Comparison of ENCODE assay signal across 8 cellular contexts in the genomic region with DNA sequence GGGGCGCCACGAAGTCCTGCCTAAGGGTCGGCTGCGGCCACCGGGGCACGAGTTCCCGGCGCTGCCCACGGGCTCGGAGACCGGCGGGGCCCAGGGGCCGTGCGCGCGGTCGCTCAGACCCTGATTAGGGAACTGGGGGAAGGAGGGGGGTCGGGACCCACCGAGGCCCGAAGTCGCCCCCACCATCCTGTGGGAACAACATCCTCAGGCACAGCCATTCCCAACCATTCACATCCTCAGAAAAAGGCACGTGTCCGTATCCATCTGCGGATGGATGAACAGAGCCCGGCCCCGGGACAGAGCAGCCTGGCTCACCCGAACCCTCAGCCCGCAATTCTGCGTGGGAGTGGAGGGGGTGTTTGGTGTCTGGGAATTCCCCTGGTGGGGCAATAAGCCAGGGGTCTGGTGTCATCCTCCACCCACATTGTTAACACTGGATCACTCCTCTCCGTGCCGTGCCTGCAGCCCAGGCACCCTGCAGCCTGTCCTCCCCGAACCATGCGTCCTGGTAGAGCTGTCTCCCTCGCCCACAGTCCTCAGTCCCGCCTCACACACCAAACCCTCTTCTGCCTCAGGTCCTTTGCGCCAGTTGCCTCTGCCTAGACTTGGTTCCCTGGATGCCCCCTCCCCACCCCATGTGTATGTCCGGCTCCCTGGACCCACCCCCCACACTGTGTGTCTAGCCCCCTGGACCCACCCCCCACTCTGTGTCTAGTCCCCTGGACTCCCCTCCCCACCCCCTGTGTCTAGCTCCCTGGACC. TPM values are rescaled to one million over a fixed set of nuclear protein-coding genes. Genes with fewer than 3 reads are reported as not detected.
DNase-seq lines count a peak whose midpoint lies in the region; ATAC-seq and TF ChIP-seq lines count a peak whose summit lies in the region.

No MANE protein-coding gene starts in this region.

- H3K4me1 Mint-ChIP-seq in activated naive CD8-positive, alpha-beta T cell treated with anti-CD3 and anti-CD28 coated beads for 36 hours, result peaks cover 31% of the 10 kb centered on the region

- peaks cover 3% of the 10 kb centered on the region for H3K36me3 Mint-ChIP-seq in activated naive CD8-positive, alpha-beta T cell treated with anti-CD3 and anti-CD28 coated beads for 36 hours

- peak overlapping the region; percentile 84 for H3K4me2 ChIP-seq in OCI-LY7 (ENCODE audit: low read length)

- H3K4me3 ChIP-seq in OCI-LY7 (ENCODE audit: low read depth, low read length, poor library complexity, severe bottlenecking), result peak overlapping the region; percentile 86

- CTCF ChIA-PET in OCI-LY7 (lab: Charles Lee; ENCODE audit: unreplicated experiment), result interaction anchor here (0.7 kb wide), 1 partner anchor 21 kb away, joined by 3 read pairs; no protein-coding TSS in a partner anchor

- no peaks in the 10 kb centered on the region for H3K27me3 Mint-ChIP-seq in activated naive CD8-positive, alpha-beta T cell treated with anti-CD3 and anti-CD28 coated beads for 36 hours

- no TSS peak for BruUV-seq in OCI-LY7 (replicated peaks; lab: Mats Ljungman, UMichigan)

- ATAC-seq in HG03135 (IDR thresholded peaks at IDR 0.05; ENCODE audit: unreplicated experiment), result peak; percentile 9
- ATAC-seq in omental fat pad (ENCODE audit: low FRiP score), result peak; percentile 73

- H3K27ac Mint-ChIP-seq in activated naive CD8-positive, alpha-beta T cell treated with anti-CD3 and anti-CD28 coated beads for 36 hours, result peak overlapping the region; percentile 89

- peak overlapping the region; percentile 86 for H3K4me3 Mint-ChIP-seq in activated naive CD8-positive, alpha-beta T cell treated with anti-CD3 and anti-CD28 coated beads for 36 hours

- no peaks in the 10 kb centered on the region for H3K9me3 ChIP-seq in OCI-LY7 (ENCODE audit: low read length)

- DNase-seq in NCI-H1417 (lab: John Stamatoyannopoulos, UW), result peak; percentile 18 to 72 (median 60)
- no peak for DNase-seq in NCI-H1417 treated with DMSO at 0.1 percent for 48 hours (lab: John Stamatoyannopoulos, UW)
- DNase-seq in OCI-LY7 (ENCODE audit: low spot score), result no peak
- peak; percentile 79 for DNase-seq in activated naive CD8-positive, alpha-beta T cell treated with anti-CD3 and anti-CD28 coated beads for 36 hours
- DNase-seq in glomerular visceral epithelial cell (ENCODE audit: extremely low spot score), result peak; percentile 87
- peak; percentile 53 for DNase-seq in omental fat pad (ENCODE audit: low spot score)
- DNase-seq in OCI-M2 (lab: John Stamatoyannopoulos, UW; ENCODE audit: unreplicated experiment), result no peak

- H2AFZ ChIP-seq in OCI-LY7 (ENCODE audit: low read length), result peak overlapping the region; percentile 93

- no peaks in the 10 kb centered on the region for H3K9me2 ChIP-seq in OCI-LY7 (ENCODE audit: insufficient read depth, low read length)

- intact Hi-C loops in OCI-LY7 (cut with micrococcal nuclease; ENCODE audit: unreplicated experiment), result loop anchor here (2.0 kb wide), 1 partner anchor 15 kb away; a partner anchor contains a TSS

- H3K36me3 ChIP-seq in OCI-LY7 (ENCODE audit: insufficient read depth, low read length), result no peaks in the 10 kb centered on the region

- no peaks in the 10 kb centered on the region for H3K9me3 Mint-ChIP-seq in activated naive CD8-positive, alpha-beta T cell treated with anti-CD3 and anti-CD28 coated beads for 36 hours

- H4K20me1 ChIP-seq in OCI-LY7 (ENCODE audit: insufficient read depth, low read length), result no peaks in the 10 kb centered on the region

- POLR2A ChIA-PET in OCI-LY7 (lab: Charles Lee), result interaction anchor here (0.5 kb wide), 1 partner anchor 20 kb away, joined by 3 read pairs; no protein-coding TSS in a partner anchor

- no peaks in the 10 kb centered on the region for H3K79me2 ChIP-seq in OCI-LY7 (ENCODE audit: insufficient read depth, low read depth, low read length)

- TF ChIP-seq CTCF in OCI-LY7 (conservative IDR thresholded peaks at IDR 0.05; ENCODE audit: low read length) (no peak), omental fat pad (IDR thresholded peaks at IDR 0.05) (no peak)

- H3K4me1 ChIP-seq in OCI-LY7 (ENCODE audit: insufficient read depth, low read length, poor library complexity, severe bottlenecking), result peaks cover 19% of the 10 kb centered on the region

- no peak overlapping the region for H3K27ac ChIP-seq in OCI-LY7 (ENCODE audit: low read depth, low read length, poor library complexity, severe bottlenecking)

RNA-seq across cellular contexts. Expression of a gene that starts 0.8 kb away (rescaled TPM):
- total RNA-seq in OCI-LY7 (2014; rRNA removed; shearing (Covaris generic)), result 30.7 and 34.5 TPM in 2 replicates
- total RNA-seq in OCI-LY7 (2022) (56.1 and 58.7 TPM in 2 replicates), omental fat pad (10 to 100 TPM; 14.8 to 32.0 (median 21.9) TPM)
- 10 to 100 TPM; 59.5 to 65.1 TPM for total RNA-seq in activated naive CD8-positive, alpha-beta T cell treated with anti-CD3 and anti-CD28 coated beads for 36 hours

RNA-seq across cellular contexts. Expression of a gene that starts 15.4 kb away (rescaled TPM):
- 10.1 and 21.6 TPM in 2 replicates for total RNA-seq in OCI-LY7 (2014; rRNA removed; shearing (Covaris generic))
- total RNA-seq in OCI-LY7 (2022) (28.3 and 55.0 TPM in 2 replicates), omental fat pad (10 to 100 TPM; 25.1 to 68.0 (median 27.5) TPM)
- total RNA-seq in activated naive CD8-positive, alpha-beta T cell treated with anti-CD3 and anti-CD28 coated beads for 36 hours, result 10 to 100 TPM; 75.8 to 79.3 TPM

Comparison
In these comparisons a context has a peak if more than half of its experiments do, and no peak if none do; other contexts are left out.
1. DNase-seq: peak in NCI-H1417 (3 of 3), activated naive CD8-positive, alpha-beta T cell treated with anti-CD3 and anti-CD28 coated beads for 36 hours (single experiment), glomerular visceral epithelial cell (single experiment) and omental fat pad (single experiment); none in NCI-H1417 treated with DMSO at 0.1 percent for 48 hours (single experiment), OCI-LY7 (single experiment) and OCI-M2 (single experiment).